8 cellular contexts compared by ENCODE assay signal in the genomic region with DNA sequence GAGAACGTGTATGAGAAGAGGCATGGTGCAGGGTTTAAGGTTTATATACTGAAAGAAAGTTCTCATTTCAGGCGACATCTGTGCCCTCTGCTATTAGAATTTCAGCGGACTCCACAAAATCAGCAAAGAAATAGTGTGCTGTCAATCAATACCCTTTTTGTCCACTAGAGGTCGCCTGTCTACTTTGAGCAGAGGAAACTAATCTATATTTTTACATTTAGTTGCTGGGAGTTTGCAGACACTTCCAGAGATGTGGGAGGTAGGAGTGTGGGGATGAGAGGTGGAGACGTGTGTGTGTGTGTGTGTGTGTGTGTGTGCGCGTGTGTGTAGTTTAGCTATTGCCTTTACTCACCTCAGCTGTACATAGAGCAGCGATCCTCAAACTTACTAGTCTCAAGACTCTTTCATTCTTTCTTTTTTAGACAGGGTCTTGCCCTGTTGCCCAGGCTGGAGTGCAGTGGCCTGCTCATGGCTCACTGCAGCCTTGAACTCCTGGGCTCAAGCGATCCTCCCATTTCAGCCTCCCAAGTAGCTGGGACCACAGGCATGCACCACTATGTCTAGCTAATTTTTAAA. TPM values are rescaled to one million over a fixed set of nuclear protein-coding genes. Genes with fewer than 3 reads are reported as not detected.
A peak's percentile ranks its signal among the peaks of the same experiment; 100 is the strongest.
DNase-seq lines count a peak whose midpoint lies in the region; ATAC-seq, FAIRE-seq and TF ChIP-seq lines count a peak whose summit lies in the region.

No MANE protein-coding gene starts in this region.

- H3K9me3 ChIP-seq in NT2/D1 (ENCODE audit: insufficient read depth, low read length) (no peaks in the 10 kb centered on the region), K562 (replicated peaks; ENCODE audit: control insufficient read depth, insufficient read depth, low read depth, low read length) (no peaks in the 10 kb centered on the region), thyroid gland (no peaks in the 10 kb centered on the region)

- no peak overlapping the region; the same call in 1 of the 2 replicates for H3K4me2 ChIP-seq in K562 (ENCODE audit: insufficient read depth, low read length)

- H3K4me3 ChIP-seq in NT2/D1 (ENCODE audit: insufficient read length, low read depth) = no peak overlapping the region
- no peak overlapping the region for H3K4me3 ChIP-seq in K562
- H3K4me3 ChIP-seq in thyroid gland (replicated peaks in 1 of 3) = no peak overlapping the region

- intact Hi-C loops in K562 (cut with micrococcal nuclease) = loop anchor here (2.0 to 5.0 kb wide), 2 partner anchors 106 to 143 kb away; no protein-coding TSS in a partner anchor
- intact Hi-C loops in thyroid gland (cut with DNase I) = no loop called here

- H3K27ac ChIP-seq in K562 (ENCODE audit: extremely low read depth, low read depth, low read length) (no peak overlapping the region), thyroid gland (no peak overlapping the region)

- H3K36me3 ChIP-seq in NT2/D1 (ENCODE audit: insufficient read depth, insufficient read length, low read length) (peaks cover 7% of the 10 kb centered on the region), K562 (ENCODE audit: control insufficient read depth, insufficient read depth, low read length) (peaks cover 5% of the 10 kb centered on the region; the same call in 1 of the 3 replicates), thyroid gland (no peaks in the 10 kb centered on the region)

- TF ChIP-seq CTCF in K562 (IDR thresholded peaks at IDR 0.05 in 2 of 3, conservative IDR thresholded peaks at IDR 0.05 in 1 of 3; ENCODE audit: insufficient read depth in 2 of 3, low read depth in 1 of 3, low read length in 3 of 3) (peak; percentile 73 to 87 (median 79)), thyroid gland (IDR thresholded peaks at IDR 0.05) (peak; percentile 74 to 94 (median 81))

- no peaks in the 10 kb centered on the region for H3K9me1 ChIP-seq in K562 (ENCODE audit: control insufficient read depth, insufficient read depth, low read length)

- no peaks in the 10 kb centered on the region for H3K27me3 ChIP-seq in NT2/D1 (ENCODE audit: insufficient read depth, insufficient read length)
- no peaks in the 10 kb centered on the region for H3K27me3 ChIP-seq in K562 (ENCODE audit: control insufficient read depth in 2 of 2, insufficient read depth in 2 of 2, low read length in 2 of 2)
- no peaks in the 10 kb centered on the region for H3K27me3 ChIP-seq in thyroid gland

- TF ChIP-seq EP300 in K562 (IDR thresholded peaks at IDR 0.05; ENCODE audit: low read length) = no peak

- 0 out of 2 replicates have a peak, but pooled peaks cover 4% of the 10 kb centered on the region for H4K20me1 ChIP-seq in K562 (replicated peaks; ENCODE audit: control insufficient read depth, insufficient read depth, low read length)

- H3K79me2 ChIP-seq in K562 (ENCODE audit: control insufficient read depth, insufficient read depth, low read length) = no peaks in the 10 kb centered on the region

- FAIRE-seq in K562 (lab: Jason Lieb, UNC) = peak; percentile 84

- in situ Hi-C loops in K562 (cut with MboI) = no loop called here

- TF ChIP-seq RAD21 in K562 (CRISPR knock-in tag; conservative IDR thresholded peaks at IDR 0.05 in 1 of 2, IDR thresholded peaks at IDR 0.05 in 1 of 2) = peak; percentile 26 to 67

- CTCF ChIA-PET in K562 (lab: Yijun Ruan, JAX; ENCODE audit: low intra/inter-chr PET ratio) = interaction anchor here (0.6 to 1.8 kb wide), 3 partner anchors 79 to 130 kb away, joined by 3 to 8 read pairs (median 4); no protein-coding TSS in a partner anchor

- ATAC-seq in K562 (peak; percentile 44; the same call in 2 of the 3 replicates), GM19397 (IDR thresholded peaks at IDR 0.05; ENCODE audit: unreplicated experiment) (no peak)

- H3K9ac ChIP-seq in NT2/D1 (ENCODE audit: insufficient read length, low read depth) (no peak overlapping the region), K562 (ENCODE audit: insufficient read depth in 1 of 2, low read depth in 2 of 2, low read length in 2 of 2) (no peak overlapping the region)

- no peak overlapping the region for H2AFZ ChIP-seq in K562 (ENCODE audit: low read depth, low read length)

- no TSS peak for BruUV-seq in K562 (replicated peaks; lab: Mats Ljungman, UMichigan)

- DNase-seq in NCI-H2107 treated with DMSO at 0.1 percent for 48 hours (lab: John Stamatoyannopoulos, UW; ENCODE audit: unreplicated experiment) = peak; percentile 64
- no peak for DNase-seq in NCI-H2107 (lab: John Stamatoyannopoulos, UW)
- peak in 44 of 76 experiments; percentile 6 to 84 (median 53) for DNase-seq in HUDEP-2 (lab: John Stamatoyannopoulos, UW; ENCODE audit: unreplicated experiment in 76 of 76)
- peak; percentile 28 for DNase-seq in NT2/D1 (ENCODE audit: low read depth, low spot score)
- DNase-seq in K562 (ENCODE audit: extremely low read depth in 1 of 4, low spot score in 3 of 4) = peak; percentile 34 to 79 (median 43)
- DNase-seq in kidney tubule cell (ENCODE audit: low spot score) = peak; percentile 68
- no peak for DNase-seq in thyroid gland

- no peak for TF ChIP-seq POLR2A in K562 (conservative IDR thresholded peaks at IDR 0.05)
- TF ChIP-seq POLR2A in thyroid gland (IDR thresholded peaks at IDR 0.05) = no peak

- WGBS in K562 (ENCODE audit: insufficient coverage, low coverage, missing lambda C conversion rate) = 27% methylated on average over 8 of the region's 9 CpGs
- 30 to 32% methylated on average over 9 of the region's 9 CpGs for WGBS in thyroid gland, 2 donors

- H3K4me1 ChIP-seq in NT2/D1 (ENCODE audit: insufficient read depth, insufficient read length) = peaks cover 3% of the 10 kb centered on the region
- H3K4me1 ChIP-seq in K562 (replicated peaks in 1 of 2; ENCODE audit: control insufficient read depth in 2 of 2, insufficient read depth in 2 of 2, low read length in 2 of 2) = peaks cover 2 to 6% of the 10 kb centered on the region in 2 experiments; a peak in 4 of 5 replicates
- H3K4me1 ChIP-seq in thyroid gland = peaks cover 0 to 4% of the 10 kb centered on the region in 2 donors

- POLR2A ChIA-PET in K562 (lab: Yijun Ruan, JAX) = interaction anchor here (0.6 to 3.1 kb wide), 3 partner anchors 9 to 57 kb away, joined by 3 to 13 read pairs (median 4); a partner anchor contains a TSS

RNA-seq across cellular contexts. Expression of a gene that starts 9.7 kb away (rescaled TPM):
- 3.9 and 14.1 TPM in 2 replicates for total RNA-seq in K562 (2011; cell fraction: chromatin; rRNA removed; ENCODE audit: low replicate concordance)
- total RNA-seq in K562 (2011; cell fraction: nucleolus; rRNA removed) = 15.3 and 23.8 TPM in 2 replicates
- 10.9 and 11.0 TPM in 2 replicates for total RNA-seq in K562 (2011; cell fraction: nucleoplasm; rRNA removed)
- total RNA-seq in K562 (2014; rRNA removed) = 11.3 and 15.0 TPM in 2 replicates
- total RNA-seq in K562 (2014; rRNA removed; fragmentation: Illumina TruSeq; extraction: Trizol) = 0.95 and 1.2 TPM in 2 replicates
- 2.1 and 2.3 TPM in 2 replicates for total RNA-seq in K562 (2015; rRNA removed; fragmentation: Illumina TruSeq; extraction: Trizol)
- total RNA-seq in K562 (2021) = 26.6 and 30.9 TPM in 2 replicates
- polyA plus RNA-seq in K562 (2011; rRNA removed) = 3.1 and 7.8 TPM in 2 replicates
- 7.5 and 28.4 TPM in 2 replicates for polyA plus RNA-seq in K562 (2011; cell fraction: cytosol; rRNA removed)
- polyA plus RNA-seq in K562 (2011; cell fraction: nucleus; rRNA removed) = 10.8 and 17.8 TPM in 2 replicates
- polyA plus RNA-seq in K562 (2012) = 13.9 and 22.8 TPM in 2 replicates
- 4.6 and 8.8 TPM in 2 replicates for polyA plus RNA-seq in K562 (2014; fragmentation: Illumina TruSeq; extraction: Trizol)
- polyA plus RNA-seq in K562 (2014; fragmentation: Nextera tagmentation; extraction: Ambion mirVana) = under 1 TPM; 0.71 to 0.87 TPM
- polyA plus RNA-seq in K562 (2014; rRNA removed) = 21.8 and 27.1 TPM in 2 replicates
- 0.28 and 0.45 TPM in 2 replicates for polyA minus RNA-seq in K562 (2011; rRNA and poly(A)+ RNA removed)
- polyA minus RNA-seq in K562 (2011; cell fraction: cytosol; rRNA and poly(A)+ RNA removed) = 6.3 and 7.8 TPM in 2 replicates
- 3.9 and 5.7 TPM in 2 replicates for polyA minus RNA-seq in K562 (2011; cell fraction: nucleus; rRNA and poly(A)+ RNA removed)
- 10 to 100 TPM in 1 of 4 donors, 1 to 10 TPM in 3; 4.3 to 10.6 (median 8.2) TPM for total RNA-seq in thyroid gland

RNA-seq across cellular contexts. Expression of a gene that starts 25.2 kb away (rescaled TPM):
- total RNA-seq in K562 (2011; cell fraction: chromatin; rRNA removed; ENCODE audit: low replicate concordance) = 3.1 and 4.0 TPM in 2 replicates
- 1.4 and 1.7 TPM in 2 replicates for total RNA-seq in K562 (2011; cell fraction: nucleolus; rRNA removed)
- 1.1 and 2.1 TPM in 2 replicates for total RNA-seq in K562 (2011; cell fraction: nucleoplasm; rRNA removed)
- total RNA-seq in K562 (2014; rRNA removed) = not detected in 2 replicates
- not detected in 2 replicates for total RNA-seq in K562 (2014; rRNA removed; fragmentation: Illumina TruSeq; extraction: Trizol)
- 0.08 and 0.40 TPM in 2 replicates for total RNA-seq in K562 (2015; rRNA removed; fragmentation: Illumina TruSeq; extraction: Trizol)
- total RNA-seq in K562 (2021) = 0.51 and 1.6 TPM in 2 replicates
- polyA plus RNA-seq in K562 (2011; rRNA removed) = 0.11 and 0.46 TPM in 2 replicates
- polyA plus RNA-seq in K562 (2011; cell fraction: cytosol; rRNA removed) = 0.10 and 0.12 TPM in 2 replicates
- 1.8 and 3.6 TPM in 2 replicates for polyA plus RNA-seq in K562 (2011; cell fraction: nucleus; rRNA removed)
- 0.12 and 1.2 TPM in 2 replicates for polyA plus RNA-seq in K562 (2012)
- 0.06 and 0.17 TPM in 2 replicates for polyA plus RNA-seq in K562 (2014; fragmentation: Illumina TruSeq; extraction: Trizol)
- polyA plus RNA-seq in K562 (2014; fragmentation: Nextera tagmentation; extraction: Ambion mirVana) = under 1 TPM; 0.17 TPM
- polyA plus RNA-seq in K562 (2014; rRNA removed) = 0.09 TPM in 1 of 2 replicates, not detected in the other
- not detected in 2 replicates for polyA minus RNA-seq in K562 (2011; rRNA and poly(A)+ RNA removed)
- 3.0 TPM in 1 of 2 replicates, not detected in the other for polyA minus RNA-seq in K562 (2011; cell fraction: cytosol; rRNA and poly(A)+ RNA removed)
- polyA minus RNA-seq in K562 (2011; cell fraction: nucleus; rRNA and poly(A)+ RNA removed) = 0.67 TPM in 1 of 2 replicates, not detected in the other
- 1 to 10 TPM; 1.2 to 3.5 (median 1.8) TPM for total RNA-seq in thyroid gland

RNA-seq across cellular contexts. Expression of a gene that starts 28.1 kb away (rescaled TPM):
- total RNA-seq in K562 (2011; cell fraction: chromatin; rRNA removed; ENCODE audit: low replicate concordance) = 54.9 and 69.2 TPM in 2 replicates
- 24.3 and 34.5 TPM in 2 replicates for total RNA-seq in K562 (2011; cell fraction: nucleolus; rRNA removed)
- 42.7 and 46.5 TPM in 2 replicates for total RNA-seq in K562 (2011; cell fraction: nucleoplasm; rRNA removed)
- total RNA-seq in K562 (2014; rRNA removed) (21.1 and 22.7 TPM in 2 replicates), K562 (2014; rRNA removed; fragmentation: Illumina TruSeq; extraction: Trizol) (5.5 and 6.5 TPM in 2 replicates), K562 (2015; rRNA removed; fragmentation: Illumina TruSeq; extraction: Trizol) (8.4 and 9.6 TPM in 2 replicates), K562 (2021) (29.3 and 38.6 TPM in 2 replicates), thyroid gland (10 to 100 TPM; 16.1 to 21.9 (median 17.8) TPM)
- polyA plus RNA-seq in K562 (2011; rRNA removed) (4.8 and 5.3 TPM in 2 replicates), K562 (2014; fragmentation: Illumina TruSeq; extraction: Trizol) (19.5 and 21.6 TPM in 2 replicates), K562 (2014; fragmentation: Nextera tagmentation; extraction: Ambion mirVana) (under 1 TPM; 0.23 to 0.57 TPM), K562 (2014; rRNA removed) (27.9 and 31.8 TPM in 2 replicates)
- 4.1 and 6.6 TPM in 2 replicates for polyA plus RNA-seq in K562 (2011; cell fraction: cytosol; rRNA removed)
- 12.1 and 15.2 TPM in 2 replicates for polyA plus RNA-seq in K562 (2011; cell fraction: nucleus; rRNA removed)
- polyA plus RNA-seq in K562 (2012) = 28.4 and 28.6 TPM in 2 replicates
- polyA minus RNA-seq in K562 (2011; rRNA and poly(A)+ RNA removed) = 4.5 and 7.2 TPM in 2 replicates
- polyA minus RNA-seq in K562 (2011; cell fraction: cytosol; rRNA and poly(A)+ RNA removed) = 3.7 and 6.4 TPM in 2 replicates
- 4.8 and 7.9 TPM in 2 replicates for polyA minus RNA-seq in K562 (2011; cell fraction: nucleus; rRNA and poly(A)+ RNA removed)

RNA-seq across cellular contexts. Expression of a gene that starts 47.6 kb away (rescaled TPM):
- 0.77 and 1.6 TPM in 2 replicates for total RNA-seq in K562 (2011; cell fraction: chromatin; rRNA removed; ENCODE audit: low replicate concordance)
- 1.2 and 1.4 TPM in 2 replicates for total RNA-seq in K562 (2011; cell fraction: nucleolus; rRNA removed)
- total RNA-seq in K562 (2011; cell fraction: nucleoplasm; rRNA removed) = 0.66 and 0.92 TPM in 2 replicates
- total RNA-seq in K562 (2014; rRNA removed) = 0.78 and 1.1 TPM in 2 replicates
- total RNA-seq in K562 (2014; rRNA removed; fragmentation: Illumina TruSeq; extraction: Trizol) = 0.07 and 0.13 TPM in 2 replicates
- 0.04 and 0.15 TPM in 2 replicates for total RNA-seq in K562 (2015; rRNA removed; fragmentation: Illumina TruSeq; extraction: Trizol)
- total RNA-seq in K562 (2021) = 0.51 and 0.63 TPM in 2 replicates
- polyA plus RNA-seq in K562 (2011; rRNA removed) = 0.15 and 0.21 TPM in 2 replicates
- polyA plus RNA-seq in K562 (2011; cell fraction: cytosol; rRNA removed) = 0.12 and 0.69 TPM in 2 replicates
- polyA plus RNA-seq in K562 (2011; cell fraction: nucleus; rRNA removed) = 0.74 and 1.5 TPM in 2 replicates
- 0.22 TPM in 2 replicates for polyA plus RNA-seq in K562 (2012)
- 0.10 and 0.28 TPM in 2 replicates for polyA plus RNA-seq in K562 (2014; fragmentation: Illumina TruSeq; extraction: Trizol)
- polyA plus RNA-seq in K562 (2014; fragmentation: Nextera tagmentation; extraction: Ambion mirVana) = under 1 TPM; 0.01 to 0.13 TPM
- polyA plus RNA-seq in K562 (2014; rRNA removed) = 0.24 and 0.43 TPM in 2 replicates
- polyA minus RNA-seq in K562 (2011; rRNA and poly(A)+ RNA removed) = 0.06 and 0.53 TPM in 2 replicates
- polyA minus RNA-seq in K562 (2011; cell fraction: cytosol; rRNA and poly(A)+ RNA removed) = 0.19 TPM in 1 of 2 replicates, not detected in the other
- polyA minus RNA-seq in K562 (2011; cell fraction: nucleus; rRNA and poly(A)+ RNA removed) = 0.33 and 0.40 TPM in 2 replicates
- total RNA-seq in thyroid gland = 1 to 10 TPM in 2 of 4 donors, under 1 TPM in 2; 0.11 to 3.8 (median 2.0) TPM

RNA-seq across cellular contexts. Expression of a gene that starts 53.4 kb away (rescaled TPM):
- total RNA-seq in K562 (2011; cell fraction: chromatin; rRNA removed; ENCODE audit: low replicate concordance) = 13.0 and 34.2 TPM in 2 replicates
- total RNA-seq in K562 (2011; cell fraction: nucleolus; rRNA removed) = 21.8 and 26.8 TPM in 2 replicates
- 20.2 and 20.6 TPM in 2 replicates for total RNA-seq in K562 (2011; cell fraction: nucleoplasm; rRNA removed)
- total RNA-seq in K562 (2014; rRNA removed) = 25.2 and 26.9 TPM in 2 replicates
- 3.5 and 4.1 TPM in 2 replicates for total RNA-seq in K562 (2014; rRNA removed; fragmentation: Illumina TruSeq; extraction: Trizol)
- 5.3 and 5.4 TPM in 2 replicates for total RNA-seq in K562 (2015; rRNA removed; fragmentation: Illumina TruSeq; extraction: Trizol)
- total RNA-seq in K562 (2021) = 20.3 and 30.7 TPM in 2 replicates
- 4.8 and 4.9 TPM in 2 replicates for polyA plus RNA-seq in K562 (2011; rRNA removed)
- polyA plus RNA-seq in K562 (2011; cell fraction: cytosol; rRNA removed) = 5.7 and 20.0 TPM in 2 replicates
- 8.9 and 16.4 TPM in 2 replicates for polyA plus RNA-seq in K562 (2011; cell fraction: nucleus; rRNA removed)
- 8.9 and 29.3 TPM in 2 replicates for polyA plus RNA-seq in K562 (2012)
- polyA plus RNA-seq in K562 (2014; fragmentation: Illumina TruSeq; extraction: Trizol) = 2.0 and 11.7 TPM in 2 replicates
- polyA plus RNA-seq in K562 (2014; fragmentation: Nextera tagmentation; extraction: Ambion mirVana) = under 1 TPM; 0.15 to 0.32 TPM
- polyA plus RNA-seq in K562 (2014; rRNA removed) = 21.6 and 22.5 TPM in 2 replicates
- 1.6 and 2.1 TPM in 2 replicates for polyA minus RNA-seq in K562 (2011; rRNA and poly(A)+ RNA removed)
- polyA minus RNA-seq in K562 (2011; cell fraction: cytosol; rRNA and poly(A)+ RNA removed) = 6.3 and 11.0 TPM in 2 replicates
- polyA minus RNA-seq in K562 (2011; cell fraction: nucleus; rRNA and poly(A)+ RNA removed) = 4.8 and 6.2 TPM in 2 replicates
- 1 to 10 TPM; 2.4 to 7.7 (median 4.9) TPM for total RNA-seq in thyroid gland

Comparison
In these comparisons a context has a peak if more than half of its experiments do, and no peak if none do; other contexts are left out.
1. DNase-seq: peak in NCI-H2107 treated with DMSO at 0.1 percent for 48 hours (single experiment), HUDEP-2 (44 of 76), NT2/D1 (single experiment), K562 (4 of 4) and kidney tubule cell (single experiment); none in NCI-H2107 (single experiment) and thyroid gland (0 of 2).